ENCODE assay signal across 9 cellular contexts in genomic region chr14:54609576-54609975, GRCh38.
"Had no signal": no experiment of that assay in that cellular context is flagged by ENCODE, and none has a peak within 500 bp of the region (broad histone marks: within the 10 kb centered on the region; RNA-seq: fewer than 3 reads in every experiment).

No MANE protein-coding gene starts in this region.

- H2AFZ ChIP-seq: hepatocyte, parathyroid adenoma had no signal

- H3K79me2 ChIP-seq: parathyroid adenoma had no signal

- H3K36me3 ChIP-seq: tibial nerve had no signal

- H3K4me2 ChIP-seq: hepatocyte had no signal

- DNase-seq: activated CD4-positive, alpha-beta T cell treated with anti-CD3 and anti-CD28 coated beads, Interleukin-2, amount 50 U/mL, for 1 hour; activated CD4-positive, CD25-positive, alpha-beta regulatory T cell; activated effector memory CD4-positive, alpha-beta T cell treated with Interleukin-2 at 50 U/mL for 16 hours; activated T-cell treated with anti-CD3 and anti-CD28 coated beads, Interleukin-2, amount 50 U/mL, for 1 hour; small intestine; T-helper 1 cell had no signal

- H3K27me3 ChIP-seq: hepatocyte, tibial nerve had no signal

- H3K4me3 ChIP-seq: hepatocyte had no signal

- H3K9ac ChIP-seq: parathyroid adenoma had no signal

- H3K27ac ChIP-seq: hepatocyte, parathyroid adenoma had no signal

- H3K4me1 ChIP-seq: parathyroid adenoma had no signal
